ENCODE assay signal across 14 cellular contexts in genomic region chr16:1401061-1401757, GRCh38. TPM values are rescaled to one million over a fixed set of nuclear protein-coding genes. Genes with fewer than 3 reads are reported as not detected.
DNase-seq lines count a peak whose midpoint lies in the region; ATAC-seq and TF ChIP-seq lines count a peak whose summit lies in the region.
"Had no signal": no experiment of that assay in that cellular context is flagged by ENCODE, and none has a peak within 500 bp of the region (broad histone marks: within the 10 kb centered on the region; RNA-seq: fewer than 3 reads in every experiment).

No MANE protein-coding gene starts in this region.

- H3K4me3 Mint-ChIP-seq in central memory CD8-positive, alpha-beta T cell: no peak overlapping the region
- H3K4me3 Mint-ChIP-seq: CD8-positive, alpha-beta memory T cell had no signal

- no peak overlapping the region for H3K4me3 ChIP-seq in heart left ventricle
- H3K4me3 ChIP-seq in smooth muscle cell: no peak overlapping the region
- H3K4me3 ChIP-seq: BLaER1 had no signal

- no peaks in the 10 kb centered on the region for H3K9me3 Mint-ChIP-seq in central memory CD8-positive, alpha-beta T cell
- H3K9me3 Mint-ChIP-seq: CD8-positive, alpha-beta memory T cell had no signal

- H3K27ac Mint-ChIP-seq in central memory CD8-positive, alpha-beta T cell (ENCODE audit: low read depth): peak overlapping the region; percentile 44

- TF ChIP-seq CTCF in heart left ventricle (IDR thresholded peaks at IDR 0.05) (no peak), smooth muscle cell (IDR thresholded peaks at IDR 0.05; ENCODE audit: borderline replicate concordance, insufficient read depth, poor library complexity, severe bottlenecking) (no peak)

- peaks cover 0 to 81% (median 64%) of the 10 kb centered on the region in 9 donors for H3K36me3 ChIP-seq in heart left ventricle
- no peaks in the 10 kb centered on the region for H3K36me3 ChIP-seq in smooth muscle cell (ENCODE audit: low read depth)

- no peak overlapping the region for H3K9ac ChIP-seq in smooth muscle cell (ENCODE audit: low read depth)
- H3K9ac ChIP-seq: BLaER1 had no signal

- H3K4me1 Mint-ChIP-seq in central memory CD8-positive, alpha-beta T cell: peaks cover 16% of the 10 kb centered on the region

- no peaks in the 10 kb centered on the region for H3K79me2 ChIP-seq in smooth muscle cell (ENCODE audit: low read depth)

- H3K9me3 ChIP-seq in heart left ventricle: no peaks in the 10 kb centered on the region
- H3K9me3 ChIP-seq in smooth muscle cell (replicated peaks; ENCODE audit: low read depth): no peaks in the 10 kb centered on the region
- H3K9me3 ChIP-seq: BLaER1, Caco-2 had no signal

- no peak for TF ChIP-seq POLR2A in heart left ventricle (IDR thresholded peaks at IDR 0.05)

- no peaks in the 10 kb centered on the region for H4K20me1 ChIP-seq in smooth muscle cell (ENCODE audit: low read depth)

- DNase-seq in Right ventricle myocardium inferior (ENCODE audit: missing footprints): peak; percentile 37
- no peak for DNase-seq in heart left ventricle
- no peak for DNase-seq in central memory CD8-positive, alpha-beta T cell (ENCODE audit: low spot score in 2 of 2)
- no peak for DNase-seq in smooth muscle cell (lab: John Stamatoyannopoulos, UW; ENCODE audit: unreplicated experiment)
- DNase-seq in NK-92 treated with Interleukin-12 subunit alpha and Interleukin-12 subunit beta, amount 100 ng/mL, for 24 hours (lab: John Stamatoyannopoulos, UW): no peak
- DNase-seq: 8988T; AML-193; Caco-2; CD8-positive, alpha-beta memory T cell; DND-41; GDM1 had no signal

- no peaks in the 10 kb centered on the region for H3F3A ChIP-seq in smooth muscle cell (ENCODE audit: low read depth)

- H3K27ac ChIP-seq in heart left ventricle: no peak overlapping the region
- no peak overlapping the region for H3K27ac ChIP-seq in smooth muscle cell (ENCODE audit: low read depth)
- H3K27ac ChIP-seq: BLaER1 had no signal

- no peak overlapping the region for H2AFZ ChIP-seq in smooth muscle cell (ENCODE audit: low read depth)

- no peak for ATAC-seq in Right ventricle myocardium inferior
- no peak for ATAC-seq in heart left ventricle
- no peak for ATAC-seq in central memory CD8-positive, alpha-beta T cell (replicated peaks; ENCODE audit: extremely low read depth, poor library complexity, severe bottlenecking)
- ATAC-seq: HCT116 had no signal

- no peak overlapping the region for H3K4me2 ChIP-seq in smooth muscle cell
- H3K4me2 ChIP-seq: BLaER1 had no signal

- H3K36me3 Mint-ChIP-seq in central memory CD8-positive, alpha-beta T cell (ENCODE audit: insufficient read depth): peaks cover 46% of the 10 kb centered on the region

- intact Hi-C loops in Right ventricle myocardium inferior (cut with DNase I): no loop called here
- intact Hi-C loops in heart left ventricle (cut with DNase I): loop anchor here in 1 of 10 donors (10.0 kb wide), 1 partner anchor 96 kb away; the partner anchor contains the start of gene UBE2I

- no peaks in the 10 kb centered on the region for H3K4me1 ChIP-seq in heart left ventricle
- H3K4me1 ChIP-seq in smooth muscle cell (ENCODE audit: low read depth): no peaks in the 10 kb centered on the region
- H3K4me1 ChIP-seq: Caco-2 had no signal

- 83 to 91% (median 89%) methylated on average over 8 to 29 of the region's 29 CpGs for WGBS in heart left ventricle, 4 donors
- WGBS in smooth muscle cell (ENCODE audit: low lambda C conversion rate): 93% methylated on average over 28 of the region's 29 CpGs

- H3K27me3 ChIP-seq in heart left ventricle: no peaks in the 10 kb centered on the region
- no peaks in the 10 kb centered on the region for H3K27me3 ChIP-seq in smooth muscle cell (ENCODE audit: low read depth)
- H3K27me3 ChIP-seq: BLaER1 had no signal

- no peaks in the 10 kb centered on the region for H3K27me3 Mint-ChIP-seq in central memory CD8-positive, alpha-beta T cell

RNA-seq across cellular contexts. Expression of gene UNKL, which starts 13.3 kb away (rescaled TPM):
- total RNA-seq in Right ventricle myocardium inferior (11.3 TPM), heart left ventricle (10 to 100 TPM in 4 of 9 donors, 1 to 10 TPM in 5; 4.3 to 18.3 (median 9.4) TPM), smooth muscle cell (5.2 and 8.2 TPM in 2 replicates)
- polyA plus RNA-seq in heart left ventricle (1 to 10 TPM; 6.2 to 6.3 TPM), smooth muscle cell (6.2 and 9.3 TPM in 2 replicates)

RNA-seq across cellular contexts. Expression of gene UQCC4, which starts 19.3 kb away (rescaled TPM):
- total RNA-seq in Right ventricle myocardium inferior (11.3 TPM), heart left ventricle (10 to 100 TPM in 7 of 9 donors, 1 to 10 TPM in 2; 8.9 to 21.3 (median 11.9) TPM), smooth muscle cell (17.2 and 21.8 TPM in 2 replicates)
- polyA plus RNA-seq in heart left ventricle (10 to 100 TPM; 10.9 to 34.2 TPM), smooth muscle cell (29.6 and 33.0 TPM in 2 replicates)

RNA-seq across cellular contexts. Expression of gene PERCC1, which starts 29.7 kb away (rescaled TPM):
- total RNA-seq in Right ventricle myocardium inferior (0.35 TPM), heart left ventricle (under 1 TPM in 4 of 9 donors, not detected in 5; 0.32 to 0.60 (median 0.41) TPM), smooth muscle cell (not detected in 2 replicates)
- polyA plus RNA-seq in heart left ventricle (under 1 TPM in 1 of 2 donors, not detected in 1; 0.11 TPM), smooth muscle cell (not detected in 2 replicates)
- total RNA-seq: H4 had no signal
- polyA plus RNA-seq: CD8-positive, alpha-beta memory T cell had no signal

RNA-seq across cellular contexts. Expression of gene CCDC154, which starts 43.1 kb away (rescaled TPM):
- total RNA-seq in Right ventricle myocardium inferior (1.7 TPM), heart left ventricle (1 to 10 TPM in 2 of 9 donors, under 1 TPM in 5, not detected in 2; 0.31 to 1.5 (median 0.92) TPM), smooth muscle cell (not detected in 2 replicates)
- polyA plus RNA-seq in heart left ventricle (under 1 TPM; 0.14 to 0.65 TPM), smooth muscle cell (0.24 and 1.0 TPM in 2 replicates)
- total RNA-seq: H4 had no signal
- polyA plus RNA-seq: CD8-positive, alpha-beta memory T cell had no signal

RNA-seq across cellular contexts. Expression of gene GNPTG, which starts 49.5 kb away (rescaled TPM):
- 35.0 TPM for total RNA-seq in Right ventricle myocardium inferior
- total RNA-seq in heart left ventricle: 10 to 100 TPM; 25.4 to 54.2 (median 31.0) TPM
- polyA plus RNA-seq in heart left ventricle: 10 to 100 TPM; 31.9 to 45.0 TPM
- total RNA-seq in smooth muscle cell: 28.0 and 34.4 TPM in 2 replicates
- 73.3 and 79.2 TPM in 2 replicates for polyA plus RNA-seq in smooth muscle cell
